In genomic region chr3:106963446-106963845, GRCh38 we compare ENCODE assay signal across 14 cellular contexts.
A peak's percentile ranks its signal among the peaks of the same experiment; 100 is the strongest.
DNase-seq lines count a peak whose midpoint lies in the region; ATAC-seq and TF ChIP-seq lines count a peak whose summit lies in the region.
"Had no signal": no experiment of that assay in that cellular context is flagged by ENCODE, and none has a peak within 500 bp of the region (broad histone marks: within the 10 kb centered on the region; RNA-seq: fewer than 3 reads in every experiment).

No MANE protein-coding gene starts in this region.

- H3K27me3 ChIP-seq in thoracic aorta (replicated peaks; ENCODE audit: insufficient read depth) = no peaks in the 10 kb centered on the region
- H3K27me3 ChIP-seq: suprapubic skin had no signal

- H3K27me3 Mint-ChIP-seq in natural killer cell treated with Interleukin-12 subunit alpha and Interleukin-12 subunit beta and Interleukin-15 and Interleukin-18, amount 100 ng/mL, for 72 hours = no peaks in the 10 kb centered on the region
- H3K27me3 Mint-ChIP-seq: activated B cell treated with CpG ODN at 0.5 μM for 24 hours; dendritic cell treated with granulocyte-macrophage colony-stimulating factor and Interleukin-4, amounts not matched to agents 40 ng/mL and 50 ng/mL, for 4 days; naive B cell had no signal

- no peaks in the 10 kb centered on the region for H3K36me3 ChIP-seq in thoracic aorta
- H3K36me3 ChIP-seq: suprapubic skin had no signal

- no peak overlapping the region for H3K4me3 Mint-ChIP-seq in natural killer cell treated with Interleukin-12 subunit alpha and Interleukin-12 subunit beta and Interleukin-15 and Interleukin-18, amount 100 ng/mL, for 72 hours
- H3K4me3 Mint-ChIP-seq: activated B cell treated with CpG ODN at 0.5 μM for 24 hours; dendritic cell treated with granulocyte-macrophage colony-stimulating factor and Interleukin-4, amounts not matched to agents 40 ng/mL and 50 ng/mL, for 4 days; naive B cell had no signal

- TF ChIP-seq CTCF in thoracic aorta (IDR thresholded peaks at IDR 0.05) (no peak), GM13977 (IDR thresholded peaks at IDR 0.05; ENCODE audit: extremely low read depth, insufficient read depth, missing control alignments) (no peak)

- ATAC-seq in thoracic aorta (ENCODE audit: insufficient number of reproducible peaks, low FRiP score, low read depth) = no peak
- no peak for ATAC-seq in natural killer cell treated with Interleukin-12 subunit alpha and Interleukin-12 subunit beta and Interleukin-15 and Interleukin-18, amount 100 ng/mL, for 72 hours
- ATAC-seq in activated CD4-positive, CD25-positive, alpha-beta regulatory T cell treated with anti-CD3 and anti-CD28 coated beads, Interleukin-2, amount 50 U/mL, for 24 hours = no peak
- ATAC-seq: Panc1 had no signal

- H3K9me3 ChIP-seq in thoracic aorta = no peaks in the 10 kb centered on the region
- H3K9me3 ChIP-seq: suprapubic skin had no signal

- no peak overlapping the region for H3K27ac Mint-ChIP-seq in natural killer cell treated with Interleukin-12 subunit alpha and Interleukin-12 subunit beta and Interleukin-15 and Interleukin-18, amount 100 ng/mL, for 72 hours
- H3K27ac Mint-ChIP-seq: activated B cell treated with CpG ODN at 0.5 μM for 24 hours; dendritic cell treated with granulocyte-macrophage colony-stimulating factor and Interleukin-4, amounts not matched to agents 40 ng/mL and 50 ng/mL, for 4 days; naive B cell had no signal

- DNase-seq in LHCN-M2 (ENCODE audit: low read depth) = peak; percentile 34
- DNase-seq in brain pericyte (ENCODE audit: low read depth, low spot score) = peak; percentile 22
- peak; percentile 21 for DNase-seq in kidney glomerular epithelial cell (lab: John Stamatoyannopoulos, UW)
- DNase-seq in thoracic aorta (ENCODE audit: low spot score) = no peak
- DNase-seq in natural killer cell treated with Interleukin-12 subunit alpha and Interleukin-12 subunit beta and Interleukin-15 and Interleukin-18, amount 100 ng/mL, for 72 hours (ENCODE audit: low spot score) = no peak
- DNase-seq in GM13977 (ENCODE audit: low spot score) = no peak
- DNase-seq: activated B cell treated with CpG ODN at 0.5 μM for 24 hours; KBM-7; naive B cell; stimulated activated CD4-positive, alpha-beta T cell treated with anti-CD3 and anti-CD28 coated beads, Interleukin-4, amount 100 ng/mL, for 24 hours had no signal

- H3K4me1 Mint-ChIP-seq in natural killer cell treated with Interleukin-12 subunit alpha and Interleukin-12 subunit beta and Interleukin-15 and Interleukin-18, amount 100 ng/mL, for 72 hours (ENCODE audit: low read depth in 2 of 2) = no peaks in the 10 kb centered on the region
- H3K4me1 Mint-ChIP-seq: activated B cell treated with CpG ODN at 0.5 μM for 24 hours, naive B cell had no signal

- peaks cover 23 to 44% of the 10 kb centered on the region in 2 donors for H3K4me1 ChIP-seq in thoracic aorta (ENCODE audit: control insufficient read depth in 1 of 2, low read depth in 2 of 2)
- H3K4me1 ChIP-seq: suprapubic skin had no signal

- H3K9me3 Mint-ChIP-seq in natural killer cell treated with Interleukin-12 subunit alpha and Interleukin-12 subunit beta and Interleukin-15 and Interleukin-18, amount 100 ng/mL, for 72 hours = no peaks in the 10 kb centered on the region
- H3K9me3 Mint-ChIP-seq: activated B cell treated with CpG ODN at 0.5 μM for 24 hours had no signal

- H3K4me3 ChIP-seq in thoracic aorta = peak overlapping the region; percentile 25
- H3K4me3 ChIP-seq: suprapubic skin had no signal

- in situ Hi-C loops in GM13977 (cut with MboI; ENCODE audit: low pct_unique_long_range_greater_than_20kb, low sequenced_read_pairs, unreplicated experiment) = no loop called here

- no peaks in the 10 kb centered on the region for H3K36me3 Mint-ChIP-seq in natural killer cell treated with Interleukin-12 subunit alpha and Interleukin-12 subunit beta and Interleukin-15 and Interleukin-18, amount 100 ng/mL, for 72 hours
- H3K36me3 Mint-ChIP-seq: naive B cell had no signal

- H3K27ac ChIP-seq in thoracic aorta = peak overlapping the region; percentile 29 to 57
- H3K27ac ChIP-seq: suprapubic skin had no signal

Comparison
In these comparisons a context has a peak if more than half of its experiments do, and no peak if none do; other contexts are left out.
1. DNase-seq: peak in LHCN-M2 (single experiment), brain pericyte (single experiment) and kidney glomerular epithelial cell (single experiment); none in thoracic aorta (single experiment), natural killer cell treated with Interleukin-12 subunit alpha and Interleukin-12 subunit beta and Interleukin-15 and Interleukin-18, amount 100 ng/mL, for 72 hours (single experiment) and GM13977 (single experiment).